Comparison of ENCODE assay signal across 10 cellular contexts in genomic region chr16:88701541-88702363, GRCh38. TPM values are rescaled to one million over a fixed set of nuclear protein-coding genes. Genes with fewer than 3 reads are reported as not detected.
DNase-seq lines count a peak whose midpoint lies in the region; ATAC-seq and TF ChIP-seq lines count a peak whose summit lies in the region.
"Had no signal": no experiment of that assay in that cellular context is flagged by ENCODE, and none has a peak within 500 bp of the region (broad histone marks: within the 10 kb centered on the region; RNA-seq: fewer than 3 reads in every experiment).

No MANE protein-coding gene starts in this region.

- H3K4me2 ChIP-seq in fibroblast of lung (ENCODE audit: extremely low read depth, insufficient read depth, low read length) (no peak overlapping the region), smooth muscle cell (no peak overlapping the region)

- peaks cover 17% of the 10 kb centered on the region for H3K36me3 ChIP-seq in fibroblast of lung (ENCODE audit: control insufficient read depth, insufficient read depth, low read length)
- no peaks in the 10 kb centered on the region for H3K36me3 ChIP-seq in smooth muscle cell (ENCODE audit: low read depth)

- H3K4me1 Mint-ChIP-seq in stimulated activated naive CD8-positive, alpha-beta T cell treated with anti-CD3 and anti-CD28 coated beads, Interleukin-15, amount 100 ng/mL, for 72 hours: peaks cover 83% of the 10 kb centered on the region

- no peaks in the 10 kb centered on the region for H3K9me3 Mint-ChIP-seq in stimulated activated naive CD8-positive, alpha-beta T cell treated with anti-CD3 and anti-CD28 coated beads, Interleukin-15, amount 100 ng/mL, for 72 hours
- H3K9me3 Mint-ChIP-seq: nephron had no signal

- intact Hi-C loops in lower leg skin (cut with DNase I; ENCODE audit: low total_unique reads): no loop called here

- H3F3A ChIP-seq in smooth muscle cell (ENCODE audit: low read depth): no peaks in the 10 kb centered on the region

- DNase-seq in activated CD4-positive, alpha-beta T cell treated with anti-CD3 and anti-CD28 coated beads for 48 hours: peak; percentile 29
- no peak for DNase-seq in activated CD4-positive, alpha-beta T cell treated with anti-CD3 and anti-CD28 coated beads for 1 hour
- peak; percentile 72 for DNase-seq in activated CD8-positive, alpha-beta memory T cell treated with anti-CD3 and anti-CD28 coated beads, Interleukin-2, amount 50 U/mL, for 48 hours
- DNase-seq in fibroblast of lung (ENCODE audit: low read depth in 2 of 2) (no peak), lower leg skin (ENCODE audit: low spot score in 2 of 2) (no peak), smooth muscle cell (lab: John Stamatoyannopoulos, UW; ENCODE audit: unreplicated experiment) (no peak)
- no peak for DNase-seq in stimulated activated naive CD8-positive, alpha-beta T cell treated with anti-CD3 and anti-CD28 coated beads, Interleukin-15, amount 100 ng/mL, for 72 hours
- DNase-seq: NCI-H187 treated with DMSO at 0.1 percent for 48 hours had no signal

- no peak overlapping the region for H3K9ac ChIP-seq in fibroblast of lung (ENCODE audit: insufficient read depth, low read length)
- no peak overlapping the region for H3K9ac ChIP-seq in smooth muscle cell (ENCODE audit: low read depth)

- ATAC-seq in stimulated activated naive CD8-positive, alpha-beta T cell treated with anti-CD3 and anti-CD28 coated beads, Interleukin-15, amount 100 ng/mL, for 72 hours: no peak
- ATAC-seq in GM18909 (IDR thresholded peaks at IDR 0.05; ENCODE audit: poor library complexity, unreplicated experiment): no peak

- H3K79me2 ChIP-seq in fibroblast of lung (ENCODE audit: control insufficient read depth, insufficient read depth, low read length) (peaks cover 19% of the 10 kb centered on the region), smooth muscle cell (ENCODE audit: low read depth) (peaks cover 15% of the 10 kb centered on the region)

- H3K4me1 ChIP-seq in fibroblast of lung (ENCODE audit: control insufficient read depth, extremely low read depth, insufficient read depth, low read length) (peaks cover 14% of the 10 kb centered on the region), smooth muscle cell (ENCODE audit: low read depth) (no peaks in the 10 kb centered on the region)

- H3K27me3 ChIP-seq in fibroblast of lung (ENCODE audit: control insufficient read depth, insufficient read depth, low read length) (no peaks in the 10 kb centered on the region), smooth muscle cell (ENCODE audit: low read depth) (no peaks in the 10 kb centered on the region)

- no peak for TF ChIP-seq POLR2A in lower leg skin (IDR thresholded peaks at IDR 0.05)

- no peak overlapping the region for H2AFZ ChIP-seq in fibroblast of lung (ENCODE audit: low read length)
- H2AFZ ChIP-seq in smooth muscle cell (ENCODE audit: low read depth): no peak overlapping the region

- H3K4me3 ChIP-seq in fibroblast of lung (replicated peaks in 1 of 4; ENCODE audit: control extremely low read depth in 1 of 4, insufficient read depth in 1 of 4, low read depth in 3 of 4, low read length in 4 of 4) (no peak overlapping the region), lower leg skin (ENCODE audit: low read depth, poor library complexity, severe bottlenecking) (no peak overlapping the region), smooth muscle cell (no peak overlapping the region)

- no peaks in the 10 kb centered on the region for H3K27me3 Mint-ChIP-seq in stimulated activated naive CD8-positive, alpha-beta T cell treated with anti-CD3 and anti-CD28 coated beads, Interleukin-15, amount 100 ng/mL, for 72 hours

- H3K27ac Mint-ChIP-seq in stimulated activated naive CD8-positive, alpha-beta T cell treated with anti-CD3 and anti-CD28 coated beads, Interleukin-15, amount 100 ng/mL, for 72 hours: peak overlapping the region in 1 of 2 donors; percentile 96
- H3K27ac Mint-ChIP-seq: nephron had no signal

- no peaks in the 10 kb centered on the region for H3K9me3 ChIP-seq in fibroblast of lung (ENCODE audit: control insufficient read depth, insufficient read depth, low read depth, low read length)
- no peaks in the 10 kb centered on the region for H3K9me3 ChIP-seq in smooth muscle cell (replicated peaks; ENCODE audit: low read depth)

- H3K27ac ChIP-seq in fibroblast of lung (ENCODE audit: insufficient read depth, low read length) (peak overlapping the region; percentile 40), smooth muscle cell (ENCODE audit: low read depth) (no peak overlapping the region)

- H3K4me3 Mint-ChIP-seq in stimulated activated naive CD8-positive, alpha-beta T cell treated with anti-CD3 and anti-CD28 coated beads, Interleukin-15, amount 100 ng/mL, for 72 hours: peak overlapping the region; percentile 82 to 93

- TF ChIP-seq CTCF in fibroblast of lung (conservative IDR thresholded peaks at IDR 0.05 in 1 of 2, IDR thresholded peaks at IDR 0.05 in 1 of 2; ENCODE audit: low read depth in 1 of 2, low read length in 2 of 2): no peak
- TF ChIP-seq CTCF in lower leg skin (IDR thresholded peaks at IDR 0.05): no peak
- no peak for TF ChIP-seq CTCF in smooth muscle cell (IDR thresholded peaks at IDR 0.05; ENCODE audit: borderline replicate concordance, insufficient read depth, poor library complexity, severe bottlenecking)

- H4K20me1 ChIP-seq in fibroblast of lung (ENCODE audit: control insufficient read depth, extremely low read depth, insufficient read depth, low read length): no peaks in the 10 kb centered on the region
- H4K20me1 ChIP-seq in smooth muscle cell (ENCODE audit: low read depth): no peaks in the 10 kb centered on the region

- WGBS in lower leg skin, 2 donors: 67 to 73% methylated on average over 24 to 25 of the region's 32 CpGs
- 91% methylated on average over 27 of the region's 32 CpGs for WGBS in smooth muscle cell (ENCODE audit: low lambda C conversion rate)

RNA-seq across cellular contexts. Expression of gene RNF166, which starts 4.5 kb away (rescaled TPM):
- total RNA-seq in fibroblast of lung (9.7 and 13.6 TPM in 2 replicates), lower leg skin (10 to 100 TPM; 14.7 to 21.8 (median 17.7) TPM), smooth muscle cell (6.5 and 10.1 TPM in 2 replicates)
- polyA plus RNA-seq in fibroblast of lung (6.6 and 8.2 TPM in 2 replicates), smooth muscle cell (16.2 and 17.3 TPM in 2 replicates)
- polyA plus RNA-seq in fibroblast of lung (2012): 7.5 and 12.3 TPM in 2 replicates
- polyA minus RNA-seq in fibroblast of lung (ENCODE audit: low replicate concordance): 7.3 and 8.0 TPM in 2 replicates

RNA-seq across cellular contexts. Expression of gene CTU2, which starts 4.6 kb away (rescaled TPM):
- total RNA-seq in fibroblast of lung (11.9 and 13.4 TPM in 2 replicates), lower leg skin (1 to 10 TPM; 9.4 to 9.9 (median 9.5) TPM), smooth muscle cell (5.8 and 6.6 TPM in 2 replicates)
- polyA plus RNA-seq in fibroblast of lung (7.6 and 8.1 TPM in 2 replicates), smooth muscle cell (16.4 and 21.3 TPM in 2 replicates)
- polyA plus RNA-seq in fibroblast of lung (2012): 17.9 and 24.7 TPM in 2 replicates
- 9.5 and 19.2 TPM in 2 replicates for polyA minus RNA-seq in fibroblast of lung (ENCODE audit: low replicate concordance)

RNA-seq across cellular contexts. Expression of gene SNAI3, which starts 15.4 kb away (rescaled TPM):
- under 0.01 and 0.17 TPM in 2 replicates for total RNA-seq in fibroblast of lung
- 0.03 TPM in 1 of 2 replicates, not detected in the other for polyA plus RNA-seq in fibroblast of lung
- polyA plus RNA-seq in fibroblast of lung (2012): 0.55 and 0.83 TPM in 2 replicates
- not detected in 2 replicates for polyA minus RNA-seq in fibroblast of lung (ENCODE audit: low replicate concordance)
- under 1 TPM; 0.17 to 0.81 (median 0.29) TPM for total RNA-seq in lower leg skin
- total RNA-seq in smooth muscle cell: 0.22 and 0.81 TPM in 2 replicates
- 1.4 and 3.3 TPM in 2 replicates for polyA plus RNA-seq in smooth muscle cell

RNA-seq across cellular contexts. Expression of gene MVD, which starts 38.9 kb away (rescaled TPM):
- total RNA-seq in fibroblast of lung: 60.1 and 204 TPM in 2 replicates
- 35.9 and 43.4 TPM in 2 replicates for polyA plus RNA-seq in fibroblast of lung
- 102 and 131 TPM in 2 replicates for polyA plus RNA-seq in fibroblast of lung (2012)
- 43.4 and 54.6 TPM in 2 replicates for polyA minus RNA-seq in fibroblast of lung (ENCODE audit: low replicate concordance)
- total RNA-seq in lower leg skin: 10 to 100 TPM; 40.2 to 93.5 (median 67.1) TPM
- 25.7 and 46.1 TPM in 2 replicates for total RNA-seq in smooth muscle cell
- 85.9 and 113 TPM in 2 replicates for polyA plus RNA-seq in smooth muscle cell

RNA-seq across cellular contexts. Expression of gene CYBA, which starts 50.9 kb away (rescaled TPM):
- total RNA-seq in fibroblast of lung (124 and 130 TPM in 2 replicates), lower leg skin (10 to 100 TPM; 30.5 to 93.2 (median 44.7) TPM), smooth muscle cell (158 and 181 TPM in 2 replicates)
- polyA plus RNA-seq in fibroblast of lung (30.8 and 74.7 TPM in 2 replicates), smooth muscle cell (388 and 490 TPM in 2 replicates)
- 86.1 and 179 TPM in 2 replicates for polyA plus RNA-seq in fibroblast of lung (2012)
- 36.2 and 157 TPM in 2 replicates for polyA minus RNA-seq in fibroblast of lung (ENCODE audit: low replicate concordance)

Comparison
In these comparisons a context has a peak if more than half of its experiments do, and no peak if none do; other contexts are left out.
1. DNase-seq: peak in activated CD4-positive, alpha-beta T cell treated with anti-CD3 and anti-CD28 coated beads for 48 hours (single experiment) and activated CD8-positive, alpha-beta memory T cell treated with anti-CD3 and anti-CD28 coated beads, Interleukin-2, amount 50 U/mL, for 48 hours (single experiment); none in activated CD4-positive, alpha-beta T cell treated with anti-CD3 and anti-CD28 coated beads for 1 hour (single experiment), fibroblast of lung (0 of 2), stimulated activated naive CD8-positive, alpha-beta T cell treated with anti-CD3 and anti-CD28 coated beads, Interleukin-15, amount 100 ng/mL, for 72 hours (0 of 2), lower leg skin (0 of 2) and smooth muscle cell (single experiment).